In genomic region chr14:103091041-103091882, GRCh38 we compare ENCODE assay signal across 8 cellular contexts. TPM values are rescaled to one million over a fixed set of nuclear protein-coding genes. Genes with fewer than 3 reads are reported as not detected.
DNase-seq lines count a peak whose midpoint lies in the region; FAIRE-seq and TF ChIP-seq lines count a peak whose summit lies in the region.

No MANE protein-coding gene starts in this region.

- peak; percentile 75 for TF ChIP-seq CTCF in HFFc6 (IDR thresholded peaks at IDR 0.05)
- peak; percentile 79 for TF ChIP-seq CTCF in PC-9 (conservative IDR thresholded peaks at IDR 0.05)
- peak; percentile 68 for TF ChIP-seq CTCF in left ventricle myocardium inferior (IDR thresholded peaks at IDR 0.05; ENCODE audit: borderline replicate concordance)

- peak overlapping the region; percentile 56 for H3K4me3 ChIP-seq in PC-9
- peak overlapping the region; percentile 68 for H3K4me3 ChIP-seq in left ventricle myocardium inferior
- peak overlapping the region in 1 of 2 donors; percentile 55 for H3K4me3 ChIP-seq in small intestine (ENCODE audit: low read depth in 1 of 2, low read length in 2 of 2)

- intact Hi-C loops in PC-9 (cut with micrococcal nuclease; ENCODE audit: unreplicated experiment), result loop anchor here (1.0 kb wide), 1 partner anchor 9 kb away; no protein-coding TSS in a partner anchor
- intact Hi-C loops in left ventricle myocardium inferior (cut with micrococcal nuclease), result no loop called here

- FAIRE-seq in small intestine (lab: Jason Lieb, UNC), result no peak

- H3K79me2 ChIP-seq in PC-9 (ENCODE audit: low read depth), result no peaks in the 10 kb centered on the region

- H2AFZ ChIP-seq in PC-9, result peak overlapping the region; percentile 76

- H3K27me3 Mint-ChIP-seq in HFFc6 (ENCODE audit: insufficient read depth), result peaks cover 7% of the 10 kb centered on the region

- no peaks in the 10 kb centered on the region for H3K4me1 Mint-ChIP-seq in HFFc6 (ENCODE audit: low read depth)

- no TSS peak for BruUV-seq in PC-9 (replicated peaks; lab: Mats Ljungman, UMichigan)

- no peaks in the 10 kb centered on the region for H3K9me3 Mint-ChIP-seq in HFFc6

- CTCF ChIA-PET in PC-9 (lab: Charles Lee), result interaction anchor here (0.5 to 1.0 kb wide), 2 partner anchors 14 to 344 kb away, joined by 3 to 6 read pairs; no protein-coding TSS in a partner anchor

- no peaks in the 10 kb centered on the region for H3K9me2 ChIP-seq in PC-9 (ENCODE audit: insufficient read depth)

- WGBS in small intestine, 3 donors, result 4 to 7% (median 6%) methylated on average over 29 to 69 of the region's 69 CpGs

- H4K20me1 ChIP-seq in PC-9 (ENCODE audit: insufficient read depth), result no peaks in the 10 kb centered on the region

- peaks cover 6% of the 10 kb centered on the region for H3K4me1 ChIP-seq in PC-9 (replicated peaks; ENCODE audit: insufficient read depth)
- H3K4me1 ChIP-seq in left ventricle myocardium inferior, result peaks cover 19% of the 10 kb centered on the region
- no peaks in the 10 kb centered on the region for H3K4me1 ChIP-seq in small intestine (ENCODE audit: control insufficient read depth in 2 of 2, insufficient read depth in 1 of 2, low read depth in 1 of 2, low read length in 1 of 2)

- H3K36me3 Mint-ChIP-seq in HFFc6 (ENCODE audit: low read depth), result no peaks in the 10 kb centered on the region

- peaks cover 27% of the 10 kb centered on the region; the same call in 1 of the 2 replicates for H3F3A ChIP-seq in PC-9 (ENCODE audit: insufficient read depth, low read depth)

- no peaks in the 10 kb centered on the region for H3K9me3 ChIP-seq in PC-9 (ENCODE audit: insufficient read depth, low read depth)
- H3K9me3 ChIP-seq in left ventricle myocardium inferior (replicated peaks), result no peaks in the 10 kb centered on the region
- H3K9me3 ChIP-seq in small intestine (ENCODE audit: control insufficient read depth, low read depth), result no peaks in the 10 kb centered on the region

- H3K27me3 ChIP-seq in PC-9 (ENCODE audit: insufficient read depth, low read depth) (no peaks in the 10 kb centered on the region), left ventricle myocardium inferior (ENCODE audit: low read depth) (peaks cover 36% of the 10 kb centered on the region), small intestine (ENCODE audit: control insufficient read depth in 2 of 2, insufficient read depth in 2 of 2, low read length in 2 of 2) (no peaks in the 10 kb centered on the region)

- DNase-seq in EH (ENCODE audit: low read depth), result peak; percentile 44
- DNase-seq in HFFc6, result no peak
- DNase-seq in PC-9, result peak; percentile 67 to 85
- DNase-seq in activated gamma-delta T cell treated with Interleukin-2 at 50 U/mL for 16 hours, result peak; percentile 75
- DNase-seq in left ventricle myocardium inferior, result peak; percentile 64
- peak; percentile 72 for DNase-seq in small intestine
- no peak for DNase-seq in SKM-1 treated with dmso at 0.1 percent for 144 hours (lab: John Stamatoyannopoulos, UW; ENCODE audit: unreplicated experiment)
- no peak for DNase-seq in DMS79 (lab: John Stamatoyannopoulos, UW)

- no peaks in the 10 kb centered on the region for H3K36me3 ChIP-seq in PC-9 (ENCODE audit: low read depth)
- no peaks in the 10 kb centered on the region for H3K36me3 ChIP-seq in left ventricle myocardium inferior
- H3K36me3 ChIP-seq in small intestine (ENCODE audit: control insufficient read depth in 2 of 2, insufficient read depth in 2 of 2, low read length in 2 of 2), result no peaks in the 10 kb centered on the region

- H3K27ac Mint-ChIP-seq in HFFc6, result no peak overlapping the region

- no peak overlapping the region for H3K27ac ChIP-seq in PC-9
- H3K27ac ChIP-seq in left ventricle myocardium inferior (replicated peaks), result peak overlapping the region; percentile 36
- H3K27ac ChIP-seq in small intestine (ENCODE audit: low read depth in 1 of 2, low read length in 1 of 2), result peak overlapping the region in 1 of 2 donors; percentile 14

- peak overlapping the region; percentile 52 for H3K4me3 Mint-ChIP-seq in HFFc6

- H3K4me2 ChIP-seq in PC-9, result peak overlapping the region; percentile 84

- POLR2A ChIA-PET in PC-9 (lab: Charles Lee; ENCODE audit: unreplicated experiment), result no interaction called here

RNA-seq across cellular contexts. Expression of gene EXOC3L4, which starts 3.3 kb away (rescaled TPM):
- total RNA-seq in HFFc6 (2021; fragmentation: NEBNext Ultra II Directional; extraction: Animal tissue kit (Norgen Biotek cat#: 25700)), result under 1 TPM in 1 of 6 experiments, not detected in 5; 0.45 TPM
- total RNA-seq in PC-9 (2021) (0.38 and 1.7 TPM in 2 replicates), left ventricle myocardium inferior (0.66 TPM)
- polyA plus RNA-seq in small intestine, result 100 to 1,000 TPM in 1 of 3 donors, 10 to 100 TPM in 2; 35.7 to 110 (median 85.1) TPM

RNA-seq across cellular contexts. Expression of gene LBHD2, which starts 7.3 kb away (rescaled TPM):
- not detected for total RNA-seq in HFFc6 (2021; fragmentation: NEBNext Ultra II Directional; extraction: Animal tissue kit (Norgen Biotek cat#: 25700))
- total RNA-seq in PC-9 (2021) (0.52 and 0.78 TPM in 2 replicates), left ventricle myocardium inferior (not detected)
- polyA plus RNA-seq in small intestine, result not detected

RNA-seq across cellular contexts. Expression of gene TNFAIP2, which starts 32.0 kb away (rescaled TPM):
- total RNA-seq in HFFc6 (2021; fragmentation: NEBNext Ultra II Directional; extraction: Animal tissue kit (Norgen Biotek cat#: 25700)), result 10 to 100 TPM; 44.7 to 59.6 (median 46.4) TPM
- total RNA-seq in PC-9 (2021) (291 and 366 TPM in 2 replicates), left ventricle myocardium inferior (40.1 TPM)
- polyA plus RNA-seq in small intestine, result 10 to 100 TPM in 2 of 3 donors, 1 to 10 TPM in 1; 7.2 to 42.9 (median 11.9) TPM

RNA-seq across cellular contexts. Expression of gene CDC42BPB, which starts 33.9 kb away (rescaled TPM):
- total RNA-seq in HFFc6 (2021; fragmentation: NEBNext Ultra II Directional; extraction: Animal tissue kit (Norgen Biotek cat#: 25700)), result 10 to 100 TPM; 73.7 to 85.1 (median 79.9) TPM
- 203 and 209 TPM in 2 replicates for total RNA-seq in PC-9 (2021)
- total RNA-seq in left ventricle myocardium inferior, result 67.1 TPM
- 10 to 100 TPM; 29.2 to 48.3 (median 30.6) TPM for polyA plus RNA-seq in small intestine

Comparison
In these comparisons a context has a peak if more than half of its experiments do, and no peak if none do; other contexts are left out.
1. DNase-seq: peak in EH (single experiment), PC-9 (2 of 2), activated gamma-delta T cell treated with Interleukin-2 at 50 U/mL for 16 hours (single experiment), left ventricle myocardium inferior (single experiment) and small intestine (single experiment); none in HFFc6 (single experiment), SKM-1 treated with dmso at 0.1 percent for 144 hours (single experiment) and DMS79 (single experiment).
2. Peak in every context shown above with its lines, with median percentiles within 50 percentile points of each other: CTCF ChIP-seq.